In the genomic region with DNA sequence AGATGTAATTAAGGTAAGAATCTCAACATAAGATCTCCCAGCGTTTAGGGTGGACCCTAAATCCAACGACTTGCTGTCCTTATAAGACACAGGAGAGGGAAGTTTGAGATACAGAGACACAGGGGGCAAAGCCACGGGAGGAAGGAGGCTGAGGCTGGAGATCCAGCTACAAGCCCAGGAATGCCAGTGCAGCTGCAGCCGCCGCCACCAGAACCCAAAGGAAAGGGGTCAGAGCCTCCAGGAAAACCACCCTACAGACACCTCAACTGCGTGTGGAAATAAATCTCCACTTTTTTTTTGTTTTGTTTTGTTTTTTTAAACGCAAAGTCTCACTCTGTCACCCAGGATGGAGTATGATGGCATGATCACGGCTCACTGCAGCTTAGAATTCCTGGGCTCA, we compare ENCODE assay signal across 34 cellular contexts. TPM values are rescaled to one million over a fixed set of nuclear protein-coding genes. Genes with fewer than 3 reads are reported as not detected.
"Had no signal": no experiment of that assay in that cellular context is flagged by ENCODE, and none has a peak within 500 bp of the region (broad histone marks: within the 10 kb centered on the region; RNA-seq: fewer than 3 reads in every experiment).

No MANE protein-coding gene starts in this region.

- H3K27ac ChIP-seq: colonic mucosa, epithelial cell of prostate, gastrocnemius medialis, left lung, ovary, stomach, thyroid gland had no signal

- DNase-seq: colonic mucosa; effector CD8-positive, alpha-beta T cell; endodermal cell; foreskin fibroblast; gastrocnemius medialis; head of caudate nucleus; left cardiac atrium; mesenchymal stem cell; naive thymus-derived CD8-positive, alpha-beta T cell; nephron progenitor cell; nucleus accumbens; ovary; stimulated activated CD4-positive, alpha-beta T cell treated with anti-CD3 and anti-CD28 coated beads, Interleukin-2, amount 100 ng/mL, for 24 hours; stimulated activated CD4-positive, alpha-beta T cell treated with anti-CD3 and anti-CD28 coated beads, Interleukin-4, amount 100 ng/mL, for 24 hours; stimulated activated naive CD4-positive, alpha-beta T cell treated with Interleukin-2 at 50 U/mL for 16 hours; stomach; thyroid gland had no signal

- H3K36me3 ChIP-seq: colonic mucosa, gastrocnemius medialis, left lung, ovary, thyroid gland had no signal

- H3K27me3 ChIP-seq: colonic mucosa, ovary, thyroid gland had no signal

- H3K4me1 ChIP-seq: colonic mucosa, gastrocnemius medialis, left lung had no signal

- H3K9me3 ChIP-seq: colonic mucosa, gastrocnemius medialis, ovary, thyroid gland had no signal

- H3K4me3 ChIP-seq: colonic mucosa, gastrocnemius medialis, left lung, ovary, smooth muscle cell, stomach, thyroid gland had no signal

- ATAC-seq: esophagus mucosa; gastrocnemius medialis; left cardiac atrium; left lung; naive thymus-derived CD8-positive, alpha-beta T cell; sciatic nerve; stimulated activated effector memory CD8-positive, alpha-beta T cell treated with anti-CD3 and anti-CD28 coated beads, Interleukin-12 subunit alpha, Interleukin-12 subunit beta, amount 100 ng/mL, for 72 hours had no signal

RNA-seq across cellular contexts. Expression of a gene that starts 12.1 kb away (rescaled TPM):
- total RNA-seq: cerebellum; esophagus mucosa; gastrocnemius medialis; glomerular endothelial cell; kidney epithelial cell; left cardiac atrium; left lung; lower leg skin; lung microvascular endothelial cell; mesothelial cell of epicardium; myocyte; naive thymus-derived CD8-positive, alpha-beta T cell; posterior vena cava; pulmonary artery endothelial cell; sciatic nerve; subcutaneous adipose tissue; temporal lobe; thyroid gland had no signal

RNA-seq across cellular contexts. Expression of a gene that starts 17.4 kb away (rescaled TPM):
- total RNA-seq: endodermal cell, gastrocnemius medialis, glomerular endothelial cell, lung microvascular endothelial cell, mesothelial cell of epicardium, myocyte, posterior vena cava, pulmonary artery endothelial cell, sciatic nerve, smooth muscle cell, temporal lobe had no signal

RNA-seq across cellular contexts. Expression of a gene that starts 25.3 kb away (rescaled TPM):
- total RNA-seq: cerebellum, endodermal cell, glomerular endothelial cell, kidney epithelial cell, lung microvascular endothelial cell, mesothelial cell of epicardium, myocyte, pulmonary artery endothelial cell, smooth muscle cell, temporal lobe had no signal

RNA-seq across cellular contexts. Expression of a gene that starts 27.6 kb away (rescaled TPM):
- total RNA-seq: cerebellum; endodermal cell; esophagus mucosa; gastrocnemius medialis; glomerular endothelial cell; kidney epithelial cell; left cardiac atrium; left lung; lower leg skin; lung microvascular endothelial cell; mesothelial cell of epicardium; myocyte; naive thymus-derived CD8-positive, alpha-beta T cell; posterior vena cava; pulmonary artery endothelial cell; sciatic nerve; smooth muscle cell; subcutaneous adipose tissue; temporal lobe had no signal
